11 cellular contexts compared by ENCODE assay signal in genomic region chr17:14864127-14864526, GRCh38.
"Had no signal": no experiment of that assay in that cellular context is flagged by ENCODE, and none has a peak within 500 bp of the region (broad histone marks: within the 10 kb centered on the region; RNA-seq: fewer than 3 reads in every experiment).

No MANE protein-coding gene starts in this region.

- H3K4me2 ChIP-seq: GM23338 had no signal

- H2AFZ ChIP-seq: GM23248, GM23338 had no signal

- H3K9ac ChIP-seq: GM23248 had no signal

- H3K27ac ChIP-seq: GM23248 had no signal

- H3K4me3 ChIP-seq: GM23248, GM23338, HAP-1 had no signal

- ATAC-seq: GM23338, HCT116 had no signal

- H3K36me3 ChIP-seq: HAP-1 had no signal

- H3K4me1 ChIP-seq: HAP-1 had no signal

- FAIRE-seq: H1, H54 had no signal

- DNase-seq: GM23248, GOT3, H7, H9, HCEC 1CT, HFFc6 had no signal
